ENCODE assay signal across 13 cellular contexts in genomic region chr2:156480376-156480775, GRCh38.
DNase-seq lines count a peak whose midpoint lies in the region; ATAC-seq and TF ChIP-seq lines count a peak whose summit lies in the region.
"Had no signal": no experiment of that assay in that cellular context is flagged by ENCODE, and none has a peak within 500 bp of the region (broad histone marks: within the 10 kb centered on the region; RNA-seq: fewer than 3 reads in every experiment).

No MANE protein-coding gene starts in this region.

- no peaks in the 10 kb centered on the region for H3K9me3 Mint-ChIP-seq in central memory CD8-positive, alpha-beta T cell
- H3K9me3 Mint-ChIP-seq in stimulated activated naive CD8-positive, alpha-beta T cell treated with anti-CD3 and anti-CD28 coated beads, Interleukin-15, Interleukin-2, amounts not matched to agents 100 ng/mL and 50 ng/mL, for 24 hours, result no peaks in the 10 kb centered on the region

- CTCF ChIA-PET in HEK293T (lab: Yijun Ruan, JAX), result interaction anchor here (0.6 kb wide), 1 partner anchor 55 kb away, joined by 3 read pairs; no protein-coding TSS in a partner anchor

- POLR2A ChIA-PET in HEK293T (lab: Yijun Ruan, JAX), result no interaction called here

- peaks cover 57% of the 10 kb centered on the region for H3K4me1 Mint-ChIP-seq in central memory CD8-positive, alpha-beta T cell
- peaks cover 72% of the 10 kb centered on the region for H3K4me1 Mint-ChIP-seq in stimulated activated naive CD8-positive, alpha-beta T cell treated with anti-CD3 and anti-CD28 coated beads, Interleukin-15, Interleukin-2, amounts not matched to agents 100 ng/mL and 50 ng/mL, for 24 hours (ENCODE audit: low read depth)

- DNase-seq in activated gamma-delta T cell treated with anti-CD3 and anti-CD28 coated beads, Interleukin-2, amount 50 U/mL, for 16 hours (ENCODE audit: low read depth), result peak; percentile 4
- DNase-seq in activated gamma-delta T cell (lab: John Stamatoyannopoulos, UW), result no peak
- no peak for DNase-seq in central memory CD8-positive, alpha-beta T cell (ENCODE audit: low spot score in 2 of 2)
- DNase-seq in activated effector memory CD4-positive, alpha-beta T cell treated with Interleukin-2 at 50 U/mL for 16 hours, result no peak
- DNase-seq in HEK293T (ENCODE audit: extremely low spot score), result no peak
- DNase-seq in DMS114 treated with DMSO at 0.1 percent for 48 hours (lab: John Stamatoyannopoulos, UW; ENCODE audit: unreplicated experiment), result no peak
- DNase-seq: DMS79 treated with DMSO at 0.1 percent for 48 hours, Karpas-422, NCI-H187 treated with DMSO at 0.1 percent for 48 hours, NCI-H510A treated with DMSO at 0.1 percent for 48 hours, SHP77 treated with DMSO at 0.1 percent for 48 hours had no signal

- ATAC-seq in HG03175 (IDR thresholded peaks at IDR 0.05; ENCODE audit: unreplicated experiment), result peak; percentile 35
- ATAC-seq in central memory CD8-positive, alpha-beta T cell (replicated peaks; ENCODE audit: extremely low read depth, poor library complexity, severe bottlenecking), result peak; percentile 74

- H3K27ac Mint-ChIP-seq in central memory CD8-positive, alpha-beta T cell (ENCODE audit: low read depth), result peak overlapping the region; percentile 61
- H3K27ac Mint-ChIP-seq in stimulated activated naive CD8-positive, alpha-beta T cell treated with anti-CD3 and anti-CD28 coated beads, Interleukin-15, Interleukin-2, amounts not matched to agents 100 ng/mL and 50 ng/mL, for 24 hours, result peak overlapping the region; percentile 88

- peak overlapping the region; percentile 38 for H3K4me3 Mint-ChIP-seq in central memory CD8-positive, alpha-beta T cell
- H3K4me3 Mint-ChIP-seq in stimulated activated naive CD8-positive, alpha-beta T cell treated with anti-CD3 and anti-CD28 coated beads, Interleukin-15, Interleukin-2, amounts not matched to agents 100 ng/mL and 50 ng/mL, for 24 hours, result peak overlapping the region; percentile 50

- H3K36me3 Mint-ChIP-seq in central memory CD8-positive, alpha-beta T cell (ENCODE audit: insufficient read depth), result peaks cover 2% of the 10 kb centered on the region
- H3K36me3 Mint-ChIP-seq in stimulated activated naive CD8-positive, alpha-beta T cell treated with anti-CD3 and anti-CD28 coated beads, Interleukin-15, Interleukin-2, amounts not matched to agents 100 ng/mL and 50 ng/mL, for 24 hours (ENCODE audit: low read depth), result peaks cover 61% of the 10 kb centered on the region

- no peaks in the 10 kb centered on the region for H3K27me3 Mint-ChIP-seq in central memory CD8-positive, alpha-beta T cell
- no peaks in the 10 kb centered on the region for H3K27me3 Mint-ChIP-seq in stimulated activated naive CD8-positive, alpha-beta T cell treated with anti-CD3 and anti-CD28 coated beads, Interleukin-15, Interleukin-2, amounts not matched to agents 100 ng/mL and 50 ng/mL, for 24 hours

TF ChIP-seq in HEK293T, 16 proteins besides CTCF, POLR2A, EP300 and RAD21:
- no peak for TF ChIP-seq TARDBP (IDR thresholded peaks at IDR 0.05)
- TF ChIP-seq FOXM1 (IDR thresholded peaks at IDR 0.05; ENCODE audit: borderline replicate concordance), result no peak
- no peak for TF ChIP-seq BHLHE40 (IDR thresholded peaks at IDR 0.05; ENCODE audit: borderline replicate concordance)
- no peak for TF ChIP-seq ZNF384 (IDR thresholded peaks at IDR 0.05)
- TF ChIP-seq FOXA1 (IDR thresholded peaks at IDR 0.05), result no peak
- TF ChIP-seq, protein P1, sequence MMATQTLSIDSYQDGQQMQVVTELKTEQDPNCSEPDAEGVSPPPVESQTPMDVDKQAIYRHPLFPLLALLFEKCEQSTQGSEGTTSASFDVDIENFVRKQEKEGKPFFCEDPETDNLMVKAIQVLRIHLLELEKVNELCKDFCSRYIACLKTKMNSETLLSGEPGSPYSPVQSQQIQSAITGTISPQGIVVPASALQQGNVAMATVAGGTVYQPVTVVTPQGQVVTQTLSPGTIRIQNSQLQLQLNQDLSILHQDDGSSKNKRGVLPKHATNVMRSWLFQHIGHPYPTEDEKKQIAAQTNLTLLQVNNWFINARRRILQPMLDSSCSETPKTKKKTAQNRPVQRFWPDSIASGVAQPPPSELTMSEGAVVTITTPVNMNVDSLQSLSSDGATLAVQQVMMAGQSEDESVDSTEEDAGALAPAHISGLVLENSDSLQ (IDR thresholded peaks at IDR 0.05), result no peak
- no peak for TF ChIP-seq LEF1 (IDR thresholded peaks at IDR 0.05; ENCODE audit: borderline replicate concordance)
- TF ChIP-seq SUZ12 (IDR thresholded peaks at IDR 0.05), result no peak
- no peak for TF ChIP-seq ARNT (IDR thresholded peaks at IDR 0.05)
- TF ChIP-seq HDGF (IDR thresholded peaks at IDR 0.05; ENCODE audit: borderline replicate concordance), result no peak
- TF ChIP-seq NFRKB (IDR thresholded peaks at IDR 0.05), result no peak
- TF ChIP-seq ELF4 (IDR thresholded peaks at IDR 0.05), result no peak
TF ChIP-seq in HEK293T: peak in this region for 0.
